ENCODE assay signal across 17 cellular contexts in genomic region chr2:216562689-216563435, GRCh38.
"Had no signal": no experiment of that assay in that cellular context is flagged by ENCODE, and none has a peak within 500 bp of the region (broad histone marks: within the 10 kb centered on the region; RNA-seq: fewer than 3 reads in every experiment).

No MANE protein-coding gene starts in this region.

- H3K9ac ChIP-seq: parathyroid adenoma had no signal

- H3K36me3 ChIP-seq: colonic mucosa, lower lobe of right lung had no signal

- H2AFZ ChIP-seq: parathyroid adenoma had no signal

- H3K4me3 ChIP-seq: colonic mucosa, lower lobe of right lung, mucosa of descending colon had no signal

- H3K27me3 ChIP-seq: colonic mucosa had no signal

- H3K9me3 ChIP-seq: colonic mucosa, lower lobe of right lung, mucosa of descending colon had no signal

- H3K4me1 ChIP-seq: colonic mucosa, lower lobe of right lung, parathyroid adenoma had no signal

- DNase-seq: activated CD4-positive, alpha-beta memory T cell treated with anti-CD3 and anti-CD28 coated beads, Interleukin-2, amount 10 ng/mL, durations not matched to agents 7 days and 5 days; activated CD4-positive, alpha-beta T cell treated with anti-CD3 and anti-CD28 coated beads for 36 hours; activated gamma-delta T cell treated with Interleukin-2 at 50 U/mL for 16 hours; activated naive CD8-positive, alpha-beta T cell treated with anti-CD3 and anti-CD28 coated beads for 36 hours; activated T-cell treated with anti-CD3 and anti-CD28 coated beads, Interleukin-2, amount 50 U/mL, for 48 hours; colonic mucosa; hippocampal formation; immature natural killer cell; lower lobe of right lung; mucosa of descending colon; natural killer cell; stimulated activated CD4-positive, alpha-beta T cell treated with anti-CD3 and anti-CD28 coated beads, Interleukin-4, amount 100 ng/mL, for 4 hours; stimulated activated naive CD8-positive, alpha-beta T cell treated with anti-CD3 and anti-CD28 coated beads, Interleukin-15, amount 100 ng/mL, for 72 hours; SW 1271; T-helper 9 cell had no signal

- H3K27ac ChIP-seq: colonic mucosa, lower lobe of right lung, parathyroid adenoma had no signal

- ATAC-seq: activated CD4-positive, alpha-beta T cell treated with anti-CD3 and anti-CD28 coated beads for 36 hours; lower lobe of right lung; mucosa of descending colon; natural killer cell; stimulated activated naive CD8-positive, alpha-beta T cell treated with anti-CD3 and anti-CD28 coated beads, Interleukin-15, amount 100 ng/mL, for 72 hours had no signal

- FAIRE-seq: urothelium cell line had no signal
